Comparison of ENCODE assay signal across 8 cellular contexts in genomic region chr6:108565893-108566292, GRCh38. TPM values are rescaled to one million over a fixed set of nuclear protein-coding genes. Genes with fewer than 3 reads are reported as not detected.
A peak's percentile ranks its signal among the peaks of the same experiment; 100 is the strongest.
DNase-seq lines count a peak whose midpoint lies in the region; ATAC-seq, FAIRE-seq and TF ChIP-seq lines count a peak whose summit lies in the region.

No MANE protein-coding gene starts in this region.

- H3K4me1 ChIP-seq in esophagus muscularis mucosa (peaks cover 55 to 81% (median 76%) of the 10 kb centered on the region in 4 donors), ovary (ENCODE audit: insufficient read depth) (peaks cover 8% of the 10 kb centered on the region)

- H3K4me3 ChIP-seq in esophagus muscularis mucosa (peak overlapping the region; percentile 6 to 95 (median 90)), ovary (no peak overlapping the region)

- TF ChIP-seq EP300 in esophagus muscularis mucosa (IDR thresholded peaks at IDR 0.05) (no peak), ovary (IDR thresholded peaks at IDR 0.05) (no peak)

- DNase-seq in stimulated activated naive CD8-positive, alpha-beta T cell treated with anti-CD3 and anti-CD28 coated beads, Interleukin-15, Interleukin-2, amounts not matched to agents 100 U/mL and 50 U/mL, for 24 hours = no peak
- no peak for DNase-seq in stimulated activated naive CD8-positive, alpha-beta T cell treated with anti-CD3 and anti-CD28 coated beads, Interleukin-15, amount 100 ng/mL, for 72 hours
- peak; percentile 59 for DNase-seq in RKO (ENCODE audit: low spot score)
- no peak for DNase-seq in esophagus muscularis mucosa (ENCODE audit: extremely low spot score)
- peak in 3 of 5 donors; percentile 46 to 84 (median 63) for DNase-seq in ovary
- no peak for DNase-seq in epidermal melanocyte (ENCODE audit: insufficient read length, low spot score)
- DNase-seq in H54 (ENCODE audit: insufficient read length, low spot score) = no peak

- H3K27ac ChIP-seq in esophagus muscularis mucosa (replicated peaks in 1 of 4) (peak overlapping the region; percentile 98 to 100 (median 99)), ovary (peak overlapping the region in 1 of 2 donors; percentile 45)

- 0% methylated on average over 4 of the region's 4 CpGs for WGBS in esophagus muscularis mucosa
- WGBS in ovary, 3 donors = 0 to 2% (median 1%) methylated on average over 4 of the region's 4 CpGs

- peaks cover 52% of the 10 kb centered on the region for H3K4me1 Mint-ChIP-seq in stimulated activated naive CD8-positive, alpha-beta T cell treated with anti-CD3 and anti-CD28 coated beads, Interleukin-15, amount 100 ng/mL, for 72 hours

- H3K36me3 ChIP-seq in esophagus muscularis mucosa = peaks cover 11 to 51% (median 36%) of the 10 kb centered on the region in 4 donors
- no peaks in the 10 kb centered on the region for H3K36me3 ChIP-seq in ovary

- H3K27me3 ChIP-seq in esophagus muscularis mucosa = no peaks in the 10 kb centered on the region
- no peaks in the 10 kb centered on the region for H3K27me3 ChIP-seq in ovary

- H3K9me3 Mint-ChIP-seq in stimulated activated naive CD8-positive, alpha-beta T cell treated with anti-CD3 and anti-CD28 coated beads, Interleukin-15, amount 100 ng/mL, for 72 hours = no peaks in the 10 kb centered on the region

- H3K9me3 ChIP-seq in esophagus muscularis mucosa = no peaks in the 10 kb centered on the region
- H3K9me3 ChIP-seq in ovary = no peaks in the 10 kb centered on the region

- H3K4me3 Mint-ChIP-seq in stimulated activated naive CD8-positive, alpha-beta T cell treated with anti-CD3 and anti-CD28 coated beads, Interleukin-15, amount 100 ng/mL, for 72 hours = peak overlapping the region in 1 of 2 donors; percentile 17

- TF ChIP-seq CTCF in esophagus muscularis mucosa (IDR thresholded peaks at IDR 0.05) (peak; percentile 12 to 33 (median 25)), ovary (IDR thresholded peaks at IDR 0.05) (peak in 2 of 3 donors; percentile 29 to 36)

- no peak for TF ChIP-seq POLR2A in esophagus muscularis mucosa (IDR thresholded peaks at IDR 0.05; ENCODE audit: low read depth)
- no peak for TF ChIP-seq POLR2A in ovary (IDR thresholded peaks at IDR 0.05)
- TF ChIP-seq POLR2A in H54 (IDR thresholded peaks at IDR 0.05; ENCODE audit: low read depth, low read length) = no peak

- peaks cover 20% of the 10 kb centered on the region for H3K27me3 Mint-ChIP-seq in stimulated activated naive CD8-positive, alpha-beta T cell treated with anti-CD3 and anti-CD28 coated beads, Interleukin-15, amount 100 ng/mL, for 72 hours

- intact Hi-C loops in esophagus muscularis mucosa (cut with DNase I) (loop anchor here (2.0 kb wide), 1 partner anchor 23 kb away; no protein-coding TSS in a partner anchor), ovary (cut with DNase I) (no loop called here)

- ATAC-seq in stimulated activated naive CD8-positive, alpha-beta T cell treated with anti-CD3 and anti-CD28 coated beads, Interleukin-15, Interleukin-2, amounts not matched to agents 100 U/mL and 50 U/mL, for 24 hours = peak; percentile 21
- no peak for ATAC-seq in stimulated activated naive CD8-positive, alpha-beta T cell treated with anti-CD3 and anti-CD28 coated beads, Interleukin-15, amount 100 ng/mL, for 72 hours
- no peak for ATAC-seq in HG02763 (IDR thresholded peaks at IDR 0.05; ENCODE audit: unreplicated experiment)

- H3K27ac Mint-ChIP-seq in stimulated activated naive CD8-positive, alpha-beta T cell treated with anti-CD3 and anti-CD28 coated beads, Interleukin-15, amount 100 ng/mL, for 72 hours = no peak overlapping the region

- no peak for FAIRE-seq in H54 (lab: Jason Lieb, UNC)

RNA-seq across cellular contexts. Expression of gene FOXO3, which starts 5.2 kb away (rescaled TPM):
- total RNA-seq in esophagus muscularis mucosa (100 to 1,000 TPM in 3 of 4 donors, 10 to 100 TPM in 1; 92.2 to 154 (median 122) TPM), ovary (10 to 100 TPM; 67.1 to 94.8 (median 80.0) TPM)
- 10 to 100 TPM; 33.4 to 39.2 TPM for polyA plus RNA-seq in ovary

Comparison
In these comparisons a context has a peak if more than half of its experiments do, and no peak if none do; other contexts are left out.
1. DNase-seq: peak in RKO (single experiment) and ovary (3 of 5); none in stimulated activated naive CD8-positive, alpha-beta T cell treated with anti-CD3 and anti-CD28 coated beads, Interleukin-15, Interleukin-2, amounts not matched to agents 100 U/mL and 50 U/mL, for 24 hours (single experiment), stimulated activated naive CD8-positive, alpha-beta T cell treated with anti-CD3 and anti-CD28 coated beads, Interleukin-15, amount 100 ng/mL, for 72 hours (0 of 2), esophagus muscularis mucosa (single experiment), epidermal melanocyte (single experiment) and H54 (single experiment).